In the genomic region with DNA sequence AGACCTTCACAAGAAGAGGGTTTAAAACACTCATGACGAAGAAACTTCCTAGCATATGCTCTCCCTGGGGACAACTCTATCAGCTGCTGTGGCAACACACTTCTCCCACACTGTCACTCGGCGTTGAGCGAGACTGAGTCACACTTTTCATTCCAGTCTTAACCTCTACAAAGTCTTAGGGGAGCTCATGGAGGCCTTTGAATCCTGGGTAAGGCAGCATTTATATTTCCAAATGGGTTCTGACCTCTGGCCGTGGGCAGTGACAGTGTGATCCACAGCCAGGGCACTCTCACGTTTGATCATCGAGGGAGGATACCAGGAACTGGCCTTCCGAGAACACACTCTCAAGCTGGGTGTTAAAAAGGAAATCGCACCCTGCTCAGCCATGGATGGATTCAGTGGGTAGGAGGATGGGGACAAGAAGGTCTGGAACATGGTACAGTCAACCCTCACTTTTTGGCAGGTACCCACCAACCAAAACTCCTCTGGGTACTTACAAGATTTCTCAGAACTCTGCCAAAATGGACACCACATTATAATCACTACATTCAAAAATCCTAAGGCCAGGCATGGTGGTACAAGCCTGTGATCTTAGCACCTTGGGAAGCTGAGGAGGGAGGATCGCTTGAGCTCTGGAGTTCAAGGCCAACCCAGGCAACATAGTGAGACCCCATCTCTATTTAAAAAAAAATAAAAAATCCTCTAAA, we compare ENCODE assay signal across 9 cellular contexts. TPM values are rescaled to one million over a fixed set of nuclear protein-coding genes. Genes with fewer than 3 reads are reported as not detected.
DNase-seq lines count a peak whose midpoint lies in the region; TF ChIP-seq lines count a peak whose summit lies in the region.
"Had no signal": no experiment of that assay in that cellular context is flagged by ENCODE, and none has a peak within 500 bp of the region (broad histone marks: within the 10 kb centered on the region; RNA-seq: fewer than 3 reads in every experiment).

No MANE protein-coding gene starts in this region.

- H3K4me3 ChIP-seq in Caco-2 (ENCODE audit: low read depth, low read length) (no peak overlapping the region), Peyer's patch (no peak overlapping the region), sigmoid colon (no peak overlapping the region)

- peaks cover 42% of the 10 kb centered on the region for H3K4me1 Mint-ChIP-seq in Caco-2 (ENCODE audit: low read depth, unreplicated experiment)

- DNase-seq in Caco-2 = peak in 1 of 2 experiments; percentile 11
- peak in 1 of 3 donors; percentile 54 for DNase-seq in Peyer's patch
- peak; percentile 47 for DNase-seq in fibroblast of the conjunctiva (ENCODE audit: low read depth)
- DNase-seq in sigmoid colon = peak; percentile 80
- no peak for DNase-seq in SHP77 (lab: John Stamatoyannopoulos, UW)
- no peak for DNase-seq in NCI-H2081 (lab: John Stamatoyannopoulos, UW)
- no peak for DNase-seq in central memory CD4-positive, alpha-beta T cell
- DNase-seq in activated gamma-delta T cell treated with Interleukin-2 at 50 U/mL for 16 hours = no peak

- H3K9me3 ChIP-seq in Caco-2 = no peaks in the 10 kb centered on the region
- H3K9me3 ChIP-seq in Peyer's patch = no peaks in the 10 kb centered on the region
- no peaks in the 10 kb centered on the region for H3K9me3 ChIP-seq in sigmoid colon
- H3K9me3 ChIP-seq: neutrophil had no signal

- H3K4me3 Mint-ChIP-seq in Caco-2 (ENCODE audit: unreplicated experiment) = no peak overlapping the region

- BruUV-seq in Caco-2 (replicated peaks; lab: Mats Ljungman, UMichigan) = no TSS peak

- intact Hi-C loops in Caco-2 (cut with micrococcal nuclease; ENCODE audit: unreplicated experiment) (no loop called here), sigmoid colon (cut with DNase I) (no loop called here)

- TF ChIP-seq EP300 in sigmoid colon (IDR thresholded peaks at IDR 0.05) = no peak

- peaks cover 97% of the 10 kb centered on the region for H3K36me3 Mint-ChIP-seq in Caco-2 (ENCODE audit: insufficient read depth, unreplicated experiment)

- H3K27ac ChIP-seq in Peyer's patch (peak overlapping the region in 3 of 4 donors; percentile 23 to 68 (median 56)), sigmoid colon (peak overlapping the region; percentile 7 to 50 (median 30))
- H3K27ac ChIP-seq: neutrophil had no signal

- 72 to 77% methylated on average over 10 of the region's 10 CpGs for WGBS in sigmoid colon, 2 donors

- H3K27ac Mint-ChIP-seq in Caco-2 (ENCODE audit: unreplicated experiment) = peak overlapping the region; percentile 83

- no peak for TF ChIP-seq CTCF in Caco-2 (IDR thresholded peaks at IDR 0.05; ENCODE audit: insufficient read depth in 1 of 2, low read depth in 1 of 2, low read length in 1 of 2, severe bottlenecking in 1 of 2, unreplicated experiment in 1 of 2)
- no peak for TF ChIP-seq CTCF in Peyer's patch (IDR thresholded peaks at IDR 0.05)
- TF ChIP-seq CTCF in sigmoid colon (IDR thresholded peaks at IDR 0.05) = no peak

- POLR2A ChIA-PET in Caco-2 (lab: Charles Lee) = interaction anchor here (0.6 kb wide), 1 partner anchor 63 kb away, joined by 3 read pairs; no protein-coding TSS in a partner anchor

- H3K36me3 ChIP-seq in Caco-2 (ENCODE audit: control insufficient read depth, insufficient read depth, low read length) (peaks cover 22% of the 10 kb centered on the region), Peyer's patch (peaks cover 0 to 28% (median 0%) of the 10 kb centered on the region in 3 donors), sigmoid colon (peaks cover 0 to 17% (median 9%) of the 10 kb centered on the region in 4 donors)

- CTCF ChIA-PET in Caco-2 (lab: Charles Lee) = no interaction called here

- H3K4me1 ChIP-seq in Caco-2 = peaks cover 9% of the 10 kb centered on the region; the same call in 1 of the 2 replicates
- peaks cover 0 to 50% (median 0%) of the 10 kb centered on the region in 4 donors for H3K4me1 ChIP-seq in Peyer's patch
- H3K4me1 ChIP-seq in sigmoid colon = peaks cover 0 to 22% (median 18%) of the 10 kb centered on the region in 4 donors

- no peaks in the 10 kb centered on the region for H3K27me3 Mint-ChIP-seq in Caco-2 (ENCODE audit: insufficient read depth, unreplicated experiment)

- no peak for TF ChIP-seq POLR2A in Peyer's patch (IDR thresholded peaks at IDR 0.05)
- TF ChIP-seq POLR2A in sigmoid colon (IDR thresholded peaks at IDR 0.05) = no peak

- H3K27me3 ChIP-seq in Caco-2 (replicated peaks; ENCODE audit: control insufficient read depth, insufficient read depth, low read length) = no peaks in the 10 kb centered on the region
- no peaks in the 10 kb centered on the region for H3K27me3 ChIP-seq in Peyer's patch
- H3K27me3 ChIP-seq in sigmoid colon = no peaks in the 10 kb centered on the region
- H3K27me3 ChIP-seq: neutrophil had no signal

- peaks cover 12% of the 10 kb centered on the region for H3K9me3 Mint-ChIP-seq in Caco-2 (ENCODE audit: unreplicated experiment)

RNA-seq across cellular contexts. Expression of a gene that starts 19.6 kb away (rescaled TPM):
- total RNA-seq in Caco-2 (2022) = 665 and 758 TPM in 2 replicates
- total RNA-seq in Peyer's patch = 100 to 1,000 TPM; 169 to 328 (median 249) TPM
- total RNA-seq in sigmoid colon = 10 to 100 TPM; 30.1 to 69.2 (median 38.8) TPM
- polyA plus RNA-seq in sigmoid colon = 100 to 1,000 TPM in 1 of 3 donors, 10 to 100 TPM in 2; 24.6 to 245 (median 31.4) TPM

RNA-seq across cellular contexts. Expression of a gene that starts 37.3 kb away (rescaled TPM):
- total RNA-seq in Caco-2 (2022) (2.1 and 3.0 TPM in 2 replicates), Peyer's patch (not detected), sigmoid colon (not detected)
- not detected for polyA plus RNA-seq in sigmoid colon

Comparison
In these comparisons a context has a peak if more than half of its experiments do, and no peak if none do; other contexts are left out.
1. DNase-seq: peak in fibroblast of the conjunctiva (single experiment) and sigmoid colon (single experiment); none in SHP77 (0 of 2), NCI-H2081 (0 of 2), central memory CD4-positive, alpha-beta T cell (single experiment) and activated gamma-delta T cell treated with Interleukin-2 at 50 U/mL for 16 hours (single experiment).